In the genomic region with DNA sequence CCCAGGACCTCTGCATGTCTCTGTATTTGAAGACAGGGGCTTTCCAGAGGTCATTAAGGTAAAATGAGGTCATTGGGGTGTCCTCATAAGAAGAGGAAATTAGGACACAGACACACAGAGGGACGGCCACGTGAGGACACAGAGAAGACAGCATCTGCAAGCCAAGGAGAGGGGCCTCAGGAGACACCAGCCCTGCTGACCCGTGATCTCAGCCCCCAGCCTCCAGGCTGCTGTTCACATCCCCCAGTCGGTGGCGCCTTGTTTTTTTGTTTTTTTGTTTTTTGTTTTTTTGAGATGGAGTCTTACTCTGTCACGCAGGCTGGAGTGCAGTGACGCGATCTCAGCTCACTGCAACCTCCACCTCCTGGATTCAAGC, we compare ENCODE assay signal across 1 cellular context.
TF ChIP-seq lines count a peak whose summit lies in the region.

No MANE protein-coding gene starts in this region.

TF ChIP-seq in WTC11, 78 proteins besides CTCF, POLR2A, EP300 and RAD21 (continued from another document):
- TF ChIP-seq ZNF263 (CRISPR knock-in tag; IDR thresholded peaks at IDR 0.05; ENCODE audit: low read depth) = no peak
- TF ChIP-seq, protein P1, sequence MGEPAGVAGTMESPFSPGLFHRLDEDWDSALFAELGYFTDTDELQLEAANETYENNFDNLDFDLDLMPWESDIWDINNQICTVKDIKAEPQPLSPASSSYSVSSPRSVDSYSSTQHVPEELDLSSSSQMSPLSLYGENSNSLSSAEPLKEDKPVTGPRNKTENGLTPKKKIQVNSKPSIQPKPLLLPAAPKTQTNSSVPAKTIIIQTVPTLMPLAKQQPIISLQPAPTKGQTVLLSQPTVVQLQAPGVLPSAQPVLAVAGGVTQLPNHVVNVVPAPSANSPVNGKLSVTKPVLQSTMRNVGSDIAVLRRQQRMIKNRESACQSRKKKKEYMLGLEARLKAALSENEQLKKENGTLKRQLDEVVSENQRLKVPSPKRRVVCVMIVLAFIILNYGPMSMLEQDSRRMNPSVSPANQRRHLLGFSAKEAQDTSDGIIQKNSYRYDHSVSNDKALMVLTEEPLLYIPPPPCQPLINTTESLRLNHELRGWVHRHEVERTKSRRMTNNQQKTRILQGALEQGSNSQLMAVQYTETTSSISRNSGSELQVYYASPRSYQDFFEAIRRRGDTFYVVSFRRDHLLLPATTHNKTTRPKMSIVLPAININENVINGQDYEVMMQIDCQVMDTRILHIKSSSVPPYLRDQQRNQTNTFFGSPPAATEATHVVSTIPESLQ (CRISPR knock-in tag; IDR thresholded peaks at IDR 0.05) = no peak
- no peak for TF ChIP-seq ZNF121 (CRISPR knock-in tag; IDR thresholded peaks at IDR 0.05)
- TF ChIP-seq, protein P2, sequence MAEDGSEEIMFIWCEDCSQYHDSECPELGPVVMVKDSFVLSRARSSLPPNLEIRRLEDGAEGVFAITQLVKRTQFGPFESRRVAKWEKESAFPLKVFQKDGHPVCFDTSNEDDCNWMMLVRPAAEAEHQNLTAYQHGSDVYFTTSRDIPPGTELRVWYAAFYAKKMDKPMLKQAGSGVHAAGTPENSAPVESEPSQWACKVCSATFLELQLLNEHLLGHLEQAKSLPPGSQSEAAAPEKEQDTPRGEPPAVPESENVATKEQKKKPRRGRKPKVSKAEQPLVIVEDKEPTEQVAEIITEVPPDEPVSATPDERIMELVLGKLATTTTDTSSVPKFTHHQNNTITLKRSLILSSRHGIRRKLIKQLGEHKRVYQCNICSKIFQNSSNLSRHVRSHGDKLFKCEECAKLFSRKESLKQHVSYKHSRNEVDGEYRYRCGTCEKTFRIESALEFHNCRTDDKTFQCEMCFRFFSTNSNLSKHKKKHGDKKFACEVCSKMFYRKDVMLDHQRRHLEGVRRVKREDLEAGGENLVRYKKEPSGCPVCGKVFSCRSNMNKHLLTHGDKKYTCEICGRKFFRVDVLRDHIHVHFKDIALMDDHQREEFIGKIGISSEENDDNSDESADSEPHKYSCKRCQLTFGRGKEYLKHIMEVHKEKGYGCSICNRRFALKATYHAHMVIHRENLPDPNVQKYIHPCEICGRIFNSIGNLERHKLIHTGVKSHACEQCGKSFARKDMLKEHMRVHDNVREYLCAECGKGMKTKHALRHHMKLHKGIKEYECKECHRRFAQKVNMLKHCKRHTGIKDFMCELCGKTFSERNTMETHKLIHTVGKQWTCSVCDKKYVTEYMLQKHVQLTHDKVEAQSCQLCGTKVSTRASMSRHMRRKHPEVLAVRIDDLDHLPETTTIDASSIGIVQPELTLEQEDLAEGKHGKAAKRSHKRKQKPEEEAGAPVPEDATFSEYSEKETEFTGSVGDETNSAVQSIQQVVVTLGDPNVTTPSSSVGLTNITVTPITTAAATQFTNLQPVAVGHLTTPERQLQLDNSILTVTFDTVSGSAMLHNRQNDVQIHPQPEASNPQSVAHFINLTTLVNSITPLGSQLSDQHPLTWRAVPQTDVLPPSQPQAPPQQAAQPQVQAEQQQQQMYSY (CRISPR knock-in tag; IDR thresholded peaks at IDR 0.05) = 0 out of 2 replicates have a peak, but pooled peaks have one; percentile 13
